ENCODE assay signal across 10 cellular contexts in genomic region chr2:159131882-159132281, GRCh38.
A peak's percentile ranks its signal among the peaks of the same experiment; 100 is the strongest.
DNase-seq lines count a peak whose midpoint lies in the region; ATAC-seq and TF ChIP-seq lines count a peak whose summit lies in the region.
"Had no signal": no experiment of that assay in that cellular context is flagged by ENCODE, and none has a peak within 500 bp of the region (broad histone marks: within the 10 kb centered on the region; RNA-seq: fewer than 3 reads in every experiment).

No MANE protein-coding gene starts in this region.

- H3K4me1 Mint-ChIP-seq in CD8-positive, alpha-beta T cell (ENCODE audit: low read depth), result peaks cover 7% of the 10 kb centered on the region
- H3K4me1 Mint-ChIP-seq in activated CD4-positive, alpha-beta T cell treated with anti-CD3 and anti-CD28 coated beads for 36 hours, result peaks cover 2% of the 10 kb centered on the region
- H3K4me1 Mint-ChIP-seq: activated B cell treated with CpG ODN at 0.5 μM for 24 hours had no signal

- H3K36me3 Mint-ChIP-seq in CD8-positive, alpha-beta T cell, result no peaks in the 10 kb centered on the region
- no peaks in the 10 kb centered on the region for H3K36me3 Mint-ChIP-seq in activated CD4-positive, alpha-beta T cell treated with anti-CD3 and anti-CD28 coated beads for 36 hours (ENCODE audit: low read depth)

- peaks cover 21% of the 10 kb centered on the region; the same call in 1 of the 2 replicates for H3K79me2 ChIP-seq in GM23248 (ENCODE audit: insufficient read depth)

- TF ChIP-seq CTCF in CD8-positive, alpha-beta T cell (IDR thresholded peaks at IDR 0.05), result no peak

- peaks cover 39% of the 10 kb centered on the region for H3F3A ChIP-seq in GM23248 (ENCODE audit: insufficient read depth)

- H3K27ac ChIP-seq in GM23248 (peak overlapping the region; percentile 86), skin epidermis (peak overlapping the region in 11 of 21 experiments; percentile 8 to 75 (median 57))
- H3K27ac ChIP-seq in CD8-positive, alpha-beta T cell (ENCODE audit: low read depth, low read length), result no peak overlapping the region
- H3K27ac ChIP-seq: prostate gland had no signal

- 13 to 17% methylated on average over 4 of the region's 4 CpGs for WGBS in GM23248 (ENCODE audit: low coverage in 1 of 2, low lambda C conversion rate in 2 of 2, missing lambda C conversion rate in 2 of 2), 2 experiments

- ATAC-seq in CD8-positive, alpha-beta T cell, result no peak
- no peak for ATAC-seq in activated CD4-positive, alpha-beta T cell treated with anti-CD3 and anti-CD28 coated beads for 36 hours

- H4K20me1 ChIP-seq in GM23248 (ENCODE audit: insufficient read depth), result no peaks in the 10 kb centered on the region

- H3K4me1 ChIP-seq in GM23248 (ENCODE audit: insufficient read depth), result peaks cover 55% of the 10 kb centered on the region
- H3K4me1 ChIP-seq in CD8-positive, alpha-beta T cell (ENCODE audit: insufficient read depth, low read length), result no peaks in the 10 kb centered on the region
- H3K4me1 ChIP-seq: prostate gland had no signal

- H3K27ac Mint-ChIP-seq in CD8-positive, alpha-beta T cell, result no peak overlapping the region
- H3K27ac Mint-ChIP-seq in activated CD4-positive, alpha-beta T cell treated with anti-CD3 and anti-CD28 coated beads for 36 hours, result no peak overlapping the region
- H3K27ac Mint-ChIP-seq: activated B cell treated with CpG ODN at 0.5 μM for 24 hours had no signal

- H3K9ac ChIP-seq in GM23248, result peak overlapping the region; percentile 59

- peak overlapping the region; percentile 31; the same call in 1 of the 2 replicates for H3K4me3 ChIP-seq in GM23248
- H3K4me3 ChIP-seq in skin epidermis, result no peak overlapping the region
- no peak overlapping the region for H3K4me3 ChIP-seq in CD8-positive, alpha-beta T cell (ENCODE audit: low read depth, low read length)
- H3K4me3 ChIP-seq: prostate gland had no signal

- H3K27me3 ChIP-seq in GM23248 (replicated peaks; ENCODE audit: insufficient read depth), result no peaks in the 10 kb centered on the region
- no peaks in the 10 kb centered on the region for H3K27me3 ChIP-seq in CD8-positive, alpha-beta T cell (ENCODE audit: insufficient read depth, low read length)

- no peaks in the 10 kb centered on the region for H3K27me3 Mint-ChIP-seq in CD8-positive, alpha-beta T cell (ENCODE audit: low read depth)
- H3K27me3 Mint-ChIP-seq in activated CD4-positive, alpha-beta T cell treated with anti-CD3 and anti-CD28 coated beads for 36 hours, result no peaks in the 10 kb centered on the region

- POLR2A ChIA-PET in CD8-positive, alpha-beta T cell (lab: Charles Lee), result interaction anchor here (0.6 kb wide), 1 partner anchor 115 kb away, joined by 3 read pairs; no protein-coding TSS in a partner anchor
- POLR2A ChIA-PET in activated CD4-positive, alpha-beta T cell treated with anti-CD3 and anti-CD28 coated beads for 36 hours (lab: Charles Lee), result interaction anchor here (0.7 kb wide), 1 partner anchor 48 kb away, joined by 5 read pairs; no protein-coding TSS in a partner anchor

- no peaks in the 10 kb centered on the region for H3K9me3 Mint-ChIP-seq in CD8-positive, alpha-beta T cell
- no peaks in the 10 kb centered on the region for H3K9me3 Mint-ChIP-seq in activated CD4-positive, alpha-beta T cell treated with anti-CD3 and anti-CD28 coated beads for 36 hours (ENCODE audit: low read depth)

- H3K9me2 ChIP-seq in GM23248 (ENCODE audit: insufficient read depth), result no peaks in the 10 kb centered on the region

- in situ Hi-C loops in GM23248 (cut with MboI), result no loop called here

- intact Hi-C loops in CD8-positive, alpha-beta T cell (cut with DNase I, micrococcal nuclease), result loop anchor here (5.0 to 10.0 kb wide), 2 partner anchors 673 to 675 kb away; no protein-coding TSS in a partner anchor
- intact Hi-C loops in activated CD4-positive, alpha-beta T cell treated with anti-CD3 and anti-CD28 coated beads for 36 hours (cut with DNase I, micrococcal nuclease), result loop anchor here in 1 of 2 experiments (10.0 kb wide), 1 partner anchor 673 kb away; no protein-coding TSS in a partner anchor

- H3K9me3 ChIP-seq in GM23248 (ENCODE audit: low read depth), result no peaks in the 10 kb centered on the region
- H3K9me3 ChIP-seq in CD8-positive, alpha-beta T cell (ENCODE audit: low read length), result no peaks in the 10 kb centered on the region
- H3K9me3 ChIP-seq: prostate gland had no signal

- CTCF ChIA-PET in CD8-positive, alpha-beta T cell (lab: Charles Lee), result interaction anchor here (1.2 kb wide), 1 partner anchor 11 kb away, joined by 3 read pairs; no protein-coding TSS in a partner anchor
- CTCF ChIA-PET in activated CD4-positive, alpha-beta T cell treated with anti-CD3 and anti-CD28 coated beads for 36 hours (lab: Charles Lee), result interaction anchor here (1.4 kb wide), 1 partner anchor 13 kb away, joined by 4 read pairs; no protein-coding TSS in a partner anchor

- DNase-seq in GM23248 (peak; percentile 93), amniotic stem cell (lab: John Stamatoyannopoulos, UW) (peak; percentile 66), foreskin melanocyte (peak; percentile 23), midbrain (lab: John Stamatoyannopoulos, UW) (no peak)
- no peak for DNase-seq in CD8-positive, alpha-beta T cell
- no peak for DNase-seq in activated effector memory CD4-positive, alpha-beta T cell treated with anti-CD3 and anti-CD28 coated beads, Interleukin-2, amount 50 U/mL, for 16 hours
- no peak for DNase-seq in activated CD4-positive, alpha-beta T cell treated with anti-CD3 and anti-CD28 coated beads for 36 hours
- DNase-seq: activated B cell treated with CpG ODN at 0.5 μM for 24 hours had no signal

- H3K4me3 Mint-ChIP-seq in CD8-positive, alpha-beta T cell, result no peak overlapping the region
- H3K4me3 Mint-ChIP-seq in activated CD4-positive, alpha-beta T cell treated with anti-CD3 and anti-CD28 coated beads for 36 hours, result no peak overlapping the region
- H3K4me3 Mint-ChIP-seq: activated B cell treated with CpG ODN at 0.5 μM for 24 hours had no signal

- H3K4me2 ChIP-seq in GM23248 (ENCODE audit: unreplicated experiment), result peak overlapping the region; percentile 68

- H3K36me3 ChIP-seq in GM23248 (ENCODE audit: low read depth), result no peaks in the 10 kb centered on the region
- no peaks in the 10 kb centered on the region for H3K36me3 ChIP-seq in CD8-positive, alpha-beta T cell (ENCODE audit: insufficient read depth, low read length)
- H3K36me3 ChIP-seq: prostate gland had no signal

- H2AFZ ChIP-seq in GM23248, result no peak overlapping the region

Comparison
In these comparisons a context has a peak if more than half of its experiments do, and no peak if none do; other contexts are left out.
1. DNase-seq: peak in GM23248 (single experiment), amniotic stem cell (single experiment) and foreskin melanocyte (single experiment); none in CD8-positive, alpha-beta T cell (0 of 7), activated effector memory CD4-positive, alpha-beta T cell treated with anti-CD3 and anti-CD28 coated beads, Interleukin-2, amount 50 U/mL, for 16 hours (single experiment), midbrain (single experiment) and activated CD4-positive, alpha-beta T cell treated with anti-CD3 and anti-CD28 coated beads for 36 hours (single experiment).